30 cellular contexts compared by ENCODE assay signal in the genomic region with DNA sequence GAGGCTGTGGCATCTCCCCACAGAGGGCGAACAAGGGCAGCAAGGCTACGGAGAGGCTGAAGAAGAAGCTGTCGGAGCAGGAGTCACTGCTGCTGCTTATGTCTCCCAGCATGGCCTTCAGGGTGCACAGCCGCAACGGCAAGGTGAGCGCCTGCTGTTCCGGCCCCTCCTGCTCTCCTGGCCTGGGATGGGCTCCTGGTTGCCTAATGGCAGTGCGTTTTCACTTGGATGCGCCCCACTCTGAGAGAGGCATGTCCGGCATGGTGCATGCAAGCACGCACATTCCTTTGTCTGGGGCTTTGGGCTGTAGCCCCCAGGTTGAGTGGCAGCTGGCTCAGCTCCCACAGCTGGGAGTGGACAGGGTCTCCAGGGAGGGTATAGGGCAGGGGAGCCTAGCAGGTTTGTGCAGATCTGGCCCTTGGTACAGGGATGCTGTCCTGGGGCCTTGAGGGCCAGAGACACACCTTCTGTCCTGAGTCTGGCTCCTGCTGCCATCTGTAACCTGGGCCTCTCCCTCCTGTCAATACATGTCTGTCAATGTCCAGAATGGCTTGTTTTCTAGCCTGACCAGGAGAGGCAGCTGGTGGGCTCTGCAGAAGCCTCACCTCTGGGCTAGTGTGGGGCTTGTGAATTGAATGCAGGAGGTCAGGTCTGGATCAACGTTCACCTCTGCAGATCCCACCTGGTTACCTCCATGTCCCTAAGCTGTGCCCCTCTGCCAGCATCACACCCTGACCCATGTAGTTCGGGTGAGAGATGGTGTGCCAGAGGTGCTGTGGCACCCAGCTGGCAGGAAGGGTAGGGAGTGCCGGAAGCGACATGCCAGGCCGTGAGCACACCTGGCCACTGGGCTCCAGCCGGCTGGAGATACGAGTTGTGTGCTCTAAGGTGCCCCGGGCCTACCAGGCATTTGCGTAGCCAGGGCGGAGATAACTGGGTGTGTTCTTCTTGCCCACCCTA.
"Had no signal": no experiment of that assay in that cellular context is flagged by ENCODE, and none has a peak within 500 bp of the region (broad histone marks: within the 10 kb centered on the region; RNA-seq: fewer than 3 reads in every experiment).

No MANE protein-coding gene starts in this region.

- ATAC-seq: activated CD4-positive, alpha-beta T cell treated with anti-CD3 and anti-CD28 coated beads for 36 hours; foreskin keratinocyte; natural killer cell; sciatic nerve; stimulated activated memory B cell treated with anti-CD40 and anti-IgM and Interleukin-4, amounts not matched to agents 10 μg/mL and 1 μg/mL and 100 μg/mL, for 72 hours; stimulated activated naive CD8-positive, alpha-beta T cell treated with anti-CD3 and anti-CD28 coated beads, Interleukin-15, amount 100 ng/mL, for 72 hours had no signal

- H3K9ac ChIP-seq: neural progenitor cell had no signal

- H3K27ac ChIP-seq: ascending aorta, foreskin keratinocyte, left ventricle myocardium inferior, neural progenitor cell, skin epidermis, vagina had no signal

- FAIRE-seq: islet of Langerhans had no signal

- H3K27me3 ChIP-seq: ascending aorta, esophagus muscularis mucosa, foreskin keratinocyte, neural progenitor cell, upper lobe of left lung, vagina had no signal

- H3K9me3 ChIP-seq: ascending aorta, esophagus muscularis mucosa, left ventricle myocardium inferior, upper lobe of left lung, vagina had no signal

- H3K4me1 ChIP-seq: neural progenitor cell had no signal

- H3K36me3 ChIP-seq: neural progenitor cell had no signal

- H2AFZ ChIP-seq: neural progenitor cell had no signal

- H3K4me2 ChIP-seq: neural progenitor cell had no signal

- H3K4me3 ChIP-seq: ascending aorta, esophagus muscularis mucosa, left ventricle myocardium inferior, lung, neural progenitor cell, skin epidermis, upper lobe of left lung, vagina had no signal

- DNase-seq: activated CD4-positive, alpha-beta T cell treated with anti-CD3 and anti-CD28 coated beads for 36 hours; activated CD4-positive, alpha-beta T cell treated with anti-CD3 and anti-CD28 coated beads, Interleukin-2, amount 50 U/mL, for 4 hours; activated CD4-positive, CD25-positive, alpha-beta regulatory T cell; activated CD8-positive, alpha-beta memory T cell treated with anti-CD3 and anti-CD28 coated beads, Interleukin-2, amount 50 U/mL, for 4 hours; activated gamma-delta T cell; activated naive CD4-positive, alpha-beta T cell treated with anti-CD3 and anti-CD28 coated beads, Interleukin-2, amount 10 ng/mL, durations not matched to agents 7 days and 5 days; activated naive CD8-positive, alpha-beta T cell treated with anti-CD3 and anti-CD28 coated beads, Interleukin-2, amount 10 ng/mL, durations not matched to agents 7 days and 5 days; activated T-cell treated with anti-CD3 and anti-CD28 coated beads, Interleukin-2, amount 50 U/mL, for 1 hour; caudate nucleus; cortex of kidney; endodermal cell; foreskin keratinocyte; left ventricle myocardium inferior; mesendoderm; natural killer cell; posterior cingulate gyrus; stimulated activated CD4-positive, alpha-beta T cell treated with anti-CD3 and anti-CD28 coated beads, Interleukin-4, amount 100 ng/mL, for 24 hours; stimulated activated naive CD8-positive, alpha-beta T cell treated with anti-CD3 and anti-CD28 coated beads, Interleukin-15, amount 100 ng/mL, for 72 hours; substantia nigra; T-helper 1 cell had no signal
